In genomic region chr1:231751624-231751897, GRCh38 we compare ENCODE assay signal across 27 cellular contexts.
DNase-seq lines count a peak whose midpoint lies in the region; ATAC-seq, FAIRE-seq and TF ChIP-seq lines count a peak whose summit lies in the region.
"Had no signal": no experiment of that assay in that cellular context is flagged by ENCODE, and none has a peak within 500 bp of the region (broad histone marks: within the 10 kb centered on the region; RNA-seq: fewer than 3 reads in every experiment).

No MANE protein-coding gene starts in this region.

- H2AFZ ChIP-seq in HepG2 (ENCODE audit: low read length) = no peak overlapping the region

- H3K27ac ChIP-seq in HepG2 (ENCODE audit: extremely low read length, insufficient read depth, low read length) (no peak overlapping the region), right lobe of liver (no peak overlapping the region), HEK293 (ENCODE audit: extremely low read depth, low read depth, low read length) (no peak overlapping the region), prostate gland (no peak overlapping the region)
- H3K27ac ChIP-seq: 22Rv1, BLaER1 had no signal

- no peak for FAIRE-seq in HepG2 (lab: Jason Lieb, UNC)
- FAIRE-seq: A204.1, GM12878, GM12892, GM18507 had no signal

- H3K27me3 Mint-ChIP-seq in endothelial cell (ENCODE audit: unreplicated experiment) = peaks cover 2% of the 10 kb centered on the region
- H3K27me3 Mint-ChIP-seq: CD4-positive, alpha-beta T cell had no signal

- ATAC-seq in HepG2 = no peak
- no peak for ATAC-seq in right lobe of liver
- ATAC-seq: CD8-positive, alpha-beta T cell; GM12878 had no signal

- no peak for DNase-seq in HepG2 (ENCODE audit: low spot score)
- DNase-seq in right lobe of liver = no peak
- DNase-seq in endothelial cell (ENCODE audit: low spot score) = no peak
- no peak for DNase-seq in prostate gland (ENCODE audit: low spot score)
- DNase-seq in effector CD4-positive, alpha-beta T cell = no peak
- no peak for DNase-seq in 8988T
- DNase-seq: ACHN; BE2C; C1 segment of cervical spinal cord; Caco-2; Calu3; CD4-positive, alpha-beta T cell; CD8-positive, alpha-beta T cell; DMS 273 treated with DMSO at 0.1 percent for 48 hours; DMS153; DMS53; DMS79; DND-41; EL; GDM1 had no signal

- H3K36me3 Mint-ChIP-seq in endothelial cell (ENCODE audit: low read depth, unreplicated experiment) = peaks cover 60% of the 10 kb centered on the region

- no peaks in the 10 kb centered on the region for H3K27me3 ChIP-seq in HepG2 (ENCODE audit: control insufficient read depth in 1 of 2, insufficient read depth in 2 of 2, low read length in 2 of 2)
- no peaks in the 10 kb centered on the region for H3K27me3 ChIP-seq in right lobe of liver
- no peaks in the 10 kb centered on the region for H3K27me3 ChIP-seq in prostate gland (replicated peaks; ENCODE audit: insufficient read depth)
- H3K27me3 ChIP-seq: BE2C, BLaER1 had no signal

- TF ChIP-seq POLR2A in HepG2 (IDR thresholded peaks at IDR 0.05; ENCODE audit: insufficient read depth in 1 of 2, low read depth in 2 of 2, low read length in 2 of 2) = no peak
- no peak for TF ChIP-seq POLR2A in right lobe of liver (IDR thresholded peaks at IDR 0.05)
- no peak for TF ChIP-seq POLR2A in prostate gland (IDR thresholded peaks at IDR 0.05)

- intact Hi-C loops in HepG2 (cut with micrococcal nuclease; ENCODE audit: unreplicated experiment) (no loop called here), right lobe of liver (cut with DNase I) (no loop called here), prostate gland (cut with DNase I) (loop anchor here (10.0 kb wide), 1 partner anchor 883 kb away; the partner anchor contains the start of gene SIPA1L2)

- H3K4me3 ChIP-seq in HepG2 (replicated peaks in 1 of 3; ENCODE audit: insufficient read depth in 1 of 3, low read depth in 2 of 3, low read length in 3 of 3) (no peak overlapping the region), right lobe of liver (no peak overlapping the region), HEK293 (ENCODE audit: low read depth, low read length) (no peak overlapping the region), prostate gland (no peak overlapping the region)
- H3K4me3 ChIP-seq: BLaER1, GM12878 had no signal

- H3K4me2 ChIP-seq in HepG2 (ENCODE audit: low read depth, low read length) = no peak overlapping the region
- H3K4me2 ChIP-seq: BLaER1 had no signal

- H3K9me3 ChIP-seq in HepG2 (ENCODE audit: low read length) = peaks cover 4% of the 10 kb centered on the region; the same call in 1 of the 2 replicates
- H3K9me3 ChIP-seq in right lobe of liver = no peaks in the 10 kb centered on the region
- H3K9me3 ChIP-seq in HEK293 (ENCODE audit: control insufficient read depth, insufficient read depth, low read depth, low read length) = no peaks in the 10 kb centered on the region
- H3K9me3 ChIP-seq in prostate gland = no peaks in the 10 kb centered on the region
- H3K9me3 ChIP-seq: BE2C had no signal

- POLR2A ChIA-PET in HepG2 (lab: Yijun Ruan, JAX) (no interaction called here), HEK293 (lab: Yijun Ruan, JAX) (no interaction called here)

- peaks cover 7% of the 10 kb centered on the region for H3K9me3 Mint-ChIP-seq in endothelial cell (ENCODE audit: unreplicated experiment)

- TF ChIP-seq RAD21 in HepG2 (CRISPR knock-in tag; IDR thresholded peaks at IDR 0.05) = no peak

- H4K20me1 ChIP-seq in HepG2 (ENCODE audit: insufficient read depth, low read length) = no peaks in the 10 kb centered on the region
- H4K20me1 ChIP-seq: BLaER1 had no signal

- in situ Hi-C loops in HepG2 (cut with HindIII; ENCODE audit: extremely low pct_ligation_motif_present, low pct_unique_long_range_greater_than_20kb) = loop anchor here (25.0 kb wide), 1 partner anchor 1486 kb away; no protein-coding TSS in a partner anchor

- H3K79me2 ChIP-seq in HepG2 (ENCODE audit: insufficient read depth, low read length) = no peaks in the 10 kb centered on the region

- no peak overlapping the region for H3K9ac ChIP-seq in HepG2 (ENCODE audit: insufficient read depth, low read depth, low read length)
- H3K9ac ChIP-seq: BLaER1 had no signal

- H3K36me3 ChIP-seq in HepG2 (replicated peaks in 1 of 2; ENCODE audit: control insufficient read depth in 1 of 2, insufficient read depth in 2 of 2, low read length in 2 of 2) (peaks cover 0 to 10% of the 10 kb centered on the region in 2 experiments; a peak in 3 of 5 replicates), right lobe of liver (no peaks in the 10 kb centered on the region), HEK293 (ENCODE audit: control insufficient read depth in 2 of 2, insufficient read depth in 1 of 2, low read length in 2 of 2) (peaks cover 0 to 3% of the 10 kb centered on the region in 2 experiments; a peak in 1 of 3 replicates), prostate gland (no peaks in the 10 kb centered on the region)
- H3K36me3 ChIP-seq: BE2C had no signal

- H3K27ac Mint-ChIP-seq in endothelial cell (ENCODE audit: unreplicated experiment) = no peak overlapping the region
- H3K27ac Mint-ChIP-seq: CD4-positive, alpha-beta T cell; CD8-positive, alpha-beta T cell had no signal

- H3K4me1 ChIP-seq in HepG2 (ENCODE audit: insufficient read depth, low read length) (peaks cover 10% of the 10 kb centered on the region), right lobe of liver (no peaks in the 10 kb centered on the region), HEK293 (ENCODE audit: control insufficient read depth, insufficient read depth, low read length) (no peaks in the 10 kb centered on the region), prostate gland (replicated peaks) (no peaks in the 10 kb centered on the region)
- H3K4me1 ChIP-seq: BE2C, BLaER1 had no signal

- H3K4me1 Mint-ChIP-seq in endothelial cell (ENCODE audit: unreplicated experiment) = no peaks in the 10 kb centered on the region

- TF ChIP-seq CTCF in HepG2 (CRISPR knock-in tag; IDR thresholded peaks at IDR 0.05) = no peak
- TF ChIP-seq CTCF in right lobe of liver (IDR thresholded peaks at IDR 0.05) = no peak
- TF ChIP-seq CTCF in HEK293 (tag by site-specific recombination; IDR thresholded peaks at IDR 0.05) = no peak
- TF ChIP-seq CTCF in endothelial cell (IDR thresholded peaks at IDR 0.05; ENCODE audit: unreplicated experiment) = no peak
- TF ChIP-seq CTCF in prostate gland (IDR thresholded peaks at IDR 0.05) = no peak

- BruUV-seq in HepG2 (replicated peaks; lab: Mats Ljungman, UMichigan) = no TSS peak

- CTCF ChIA-PET in HepG2 (lab: Yijun Ruan, JAX; ENCODE audit: low intra/inter-chr PET ratio, low total read pairs) = no interaction called here
- CTCF ChIA-PET in HEK293 (lab: Yijun Ruan, JAX) = no interaction called here

- peak overlapping the region; percentile 30 for H3K4me3 Mint-ChIP-seq in endothelial cell (ENCODE audit: unreplicated experiment)
- H3K4me3 Mint-ChIP-seq: CD4-positive, alpha-beta T cell; CD8-positive, alpha-beta T cell had no signal

- TF ChIP-seq EP300 in HepG2 (IDR thresholded peaks at IDR 0.05; ENCODE audit: low read depth in 2 of 2, low read length in 2 of 2) = no peak
- TF ChIP-seq EP300 in HepG2 (CRISPR knock-in tag; IDR thresholded peaks at IDR 0.05; ENCODE audit: borderline replicate concordance) = no peak

TF ChIP-seq in HepG2, 621 proteins besides CTCF, POLR2A, EP300 and RAD21:
- TF ChIP-seq CREB1 (IDR thresholded peaks at IDR 0.05) = peak; percentile 45
- no peak for TF ChIP-seq CREB1 (CRISPR knock-in tag; IDR thresholded peaks at IDR 0.05)
- no peak for TF ChIP-seq PTBP1 (IDR thresholded peaks at IDR 0.05; ENCODE audit: low read depth, low read length, poor library complexity, severe bottlenecking)
- no peak for TF ChIP-seq ZNF672 (CRISPR knock-in tag; IDR thresholded peaks at IDR 0.05)
- TF ChIP-seq TEAD2 (CRISPR knock-in tag; IDR thresholded peaks at IDR 0.05) = no peak
- TF ChIP-seq CBX2 (IDR thresholded peaks at IDR 0.05; ENCODE audit: low read depth, low read length) = no peak
- TF ChIP-seq CBX2 (CRISPR knock-in tag; IDR thresholded peaks at IDR 0.05; ENCODE audit: low read depth) = no peak
- no peak for TF ChIP-seq TEAD3 (CRISPR knock-in tag; optimal IDR thresholded peaks at IDR 0.05; ENCODE audit: borderline replicate concordance)
- peak; percentile 63 for TF ChIP-seq ATF7 (IDR thresholded peaks at IDR 0.05)
- no peak for TF ChIP-seq ATF7 (CRISPR knock-in tag; IDR thresholded peaks at IDR 0.05)
- TF ChIP-seq POLR2AphosphoS5 (IDR thresholded peaks at IDR 0.05; ENCODE audit: low read depth, low read length) = no peak
TF ChIP-seq in HepG2: peak in this region for 2.

TF ChIP-seq in HEK293, 187 proteins besides CTCF, POLR2A, EP300 and RAD21:
- TF ChIP-seq, protein P1, sequence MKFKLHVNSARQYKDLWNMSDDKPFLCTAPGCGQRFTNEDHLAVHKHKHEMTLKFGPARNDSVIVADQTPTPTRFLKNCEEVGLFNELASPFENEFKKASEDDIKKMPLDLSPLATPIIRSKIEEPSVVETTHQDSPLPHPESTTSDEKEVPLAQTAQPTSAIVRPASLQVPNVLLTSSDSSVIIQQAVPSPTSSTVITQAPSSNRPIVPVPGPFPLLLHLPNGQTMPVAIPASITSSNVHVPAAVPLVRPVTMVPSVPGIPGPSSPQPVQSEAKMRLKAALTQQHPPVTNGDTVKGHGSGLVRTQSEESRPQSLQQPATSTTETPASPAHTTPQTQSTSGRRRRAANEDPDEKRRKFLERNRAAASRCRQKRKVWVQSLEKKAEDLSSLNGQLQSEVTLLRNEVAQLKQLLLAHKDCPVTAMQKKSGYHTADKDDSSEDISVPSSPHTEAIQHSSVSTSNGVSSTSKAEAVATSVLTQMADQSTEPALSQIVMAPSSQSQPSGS (tag by site-specific recombination; IDR thresholded peaks at IDR 0.05; ENCODE audit: low read depth) = peak; percentile 65
- TF ChIP-seq ZNF146 (tag by site-specific recombination; IDR thresholded peaks at IDR 0.05) = 0 out of 2 replicates have a peak, but pooled peaks have one; percentile 31
- TF ChIP-seq, protein P2, sequence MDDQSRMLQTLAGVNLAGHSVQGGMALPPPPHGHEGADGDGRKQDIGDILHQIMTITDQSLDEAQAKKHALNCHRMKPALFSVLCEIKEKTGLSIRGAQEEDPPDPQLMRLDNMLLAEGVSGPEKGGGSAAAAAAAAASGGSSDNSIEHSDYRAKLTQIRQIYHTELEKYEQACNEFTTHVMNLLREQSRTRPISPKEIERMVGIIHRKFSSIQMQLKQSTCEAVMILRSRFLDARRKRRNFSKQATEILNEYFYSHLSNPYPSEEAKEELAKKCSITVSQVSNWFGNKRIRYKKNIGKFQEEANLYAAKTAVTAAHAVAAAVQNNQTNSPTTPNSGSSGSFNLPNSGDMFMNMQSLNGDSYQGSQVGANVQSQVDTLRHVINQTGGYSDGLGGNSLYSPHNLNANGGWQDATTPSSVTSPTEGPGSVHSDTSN (CRISPR knock-in tag; IDR thresholded peaks at IDR 0.05) = no peak
- no peak for TF ChIP-seq ZNF19 (tag by site-specific recombination; IDR thresholded peaks at IDR 0.05; ENCODE audit: low read depth)
- TF ChIP-seq KLF9 (tag by site-specific recombination; IDR thresholded peaks at IDR 0.05; ENCODE audit: low read depth) = no peak
